In genomic region chr17:66171172-66171571, GRCh38 we compare ENCODE assay signal across 29 cellular contexts. TPM values are rescaled to one million over a fixed set of nuclear protein-coding genes. Genes with fewer than 3 reads are reported as not detected.
DNase-seq lines count a peak whose midpoint lies in the region; ATAC-seq, FAIRE-seq and TF ChIP-seq lines count a peak whose summit lies in the region.
"Had no signal": no experiment of that assay in that cellular context is flagged by ENCODE, and none has a peak within 500 bp of the region (broad histone marks: within the 10 kb centered on the region; RNA-seq: fewer than 3 reads in every experiment).

No MANE protein-coding gene starts in this region.

- peak; percentile 97 for FAIRE-seq in A549 (lab: Jason Lieb, UNC)
- FAIRE-seq: GM12878, GM12892, GM18507 had no signal

- TF ChIP-seq CTCF in heart right ventricle (IDR thresholded peaks at IDR 0.05): no peak
- TF ChIP-seq CTCF in A549 (IDR thresholded peaks at IDR 0.05): no peak

- DNase-seq in heart right ventricle (no peak), Right ventricle myocardium superior (no peak), A549 (ENCODE audit: low read depth in 1 of 2, low spot score in 1 of 2) (no peak), HEK293T (ENCODE audit: extremely low spot score) (no peak), NCI-H2107 treated with DMSO at 0.1 percent for 48 hours (lab: John Stamatoyannopoulos, UW; ENCODE audit: unreplicated experiment) (no peak)
- DNase-seq: ACHN; BE2C; C1 segment of cervical spinal cord; CD4-positive, alpha-beta memory T cell; CD4-positive, CD25-positive, alpha-beta regulatory T cell; CD8-positive, alpha-beta memory T cell; COR-L47; DMS 273 treated with DMSO at 0.1 percent for 48 hours; DMS153; DMS53; DMS79; DND-41; EL; GDM1 had no signal

- TF ChIP-seq POLR2A in A549 (IDR thresholded peaks at IDR 0.05; ENCODE audit: low read length): no peak

- peaks cover 0 to 57% (median 3%) of the 10 kb centered on the region in 9 donors for H3K36me3 ChIP-seq in heart right ventricle
- H3K36me3 ChIP-seq: BE2C, BLaER1 had no signal

- TF ChIP-seq RAD21 in A549 (conservative IDR thresholded peaks at IDR 0.05 in 1 of 2, IDR thresholded peaks at IDR 0.05 in 1 of 2): no peak

- no peak overlapping the region for H3K4me2 ChIP-seq in A549
- H3K4me2 ChIP-seq: BLaER1 had no signal

- H3K4me1 ChIP-seq in heart right ventricle (peaks cover 0 to 23% (median 7%) of the 10 kb centered on the region in 9 donors), A549 (no peaks in the 10 kb centered on the region)
- H3K4me1 ChIP-seq: BE2C, BLaER1 had no signal

- no peaks in the 10 kb centered on the region for H3K9me3 ChIP-seq in heart right ventricle
- no peaks in the 10 kb centered on the region for H3K9me3 ChIP-seq in A549
- H3K9me3 ChIP-seq: BE2C, BLaER1 had no signal

- POLR2A ChIA-PET in A549 (lab: Yijun Ruan, JAX): no interaction called here
- POLR2A ChIA-PET in HEK293T (lab: Yijun Ruan, JAX): no interaction called here

- H3K4me3 ChIP-seq in heart right ventricle (no peak overlapping the region), A549 (no peak overlapping the region)
- H3K4me3 ChIP-seq: BLaER1, GM12878 had no signal

- CTCF ChIA-PET in A549 (lab: Yijun Ruan, JAX) (interaction anchor here (0.7 to 3.4 kb wide), 2 partner anchors 13 to 877 kb away, joined by 4 to 24 read pairs; no protein-coding TSS in a partner anchor), HEK293T (lab: Yijun Ruan, JAX) (interaction anchor here (0.6 kb wide), 1 partner anchor 29 kb away, joined by 5 read pairs; no protein-coding TSS in a partner anchor)

- ATAC-seq in heart right ventricle (no peak), Right ventricle myocardium superior (ENCODE audit: poor library complexity) (no peak), A549 (no peak)
- ATAC-seq: GM12878 had no signal

- peak overlapping the region in 6 of 10 donors; percentile 1 to 72 (median 32) for H3K27ac ChIP-seq in heart right ventricle
- no peak overlapping the region for H3K27ac ChIP-seq in A549
- H3K27ac ChIP-seq: 22Rv1, BLaER1 had no signal

- H3K27me3 ChIP-seq in heart right ventricle: no peaks in the 10 kb centered on the region
- H3K27me3 ChIP-seq: BE2C, BLaER1 had no signal

- no peak for TF ChIP-seq EP300 in A549 (IDR thresholded peaks at IDR 0.05)

- intact Hi-C loops in heart right ventricle (cut with DNase I): no loop called here
- intact Hi-C loops in Right ventricle myocardium superior (cut with DNase I): loop anchor here (10.0 kb wide), 1 partner anchor 606 kb away; the partner anchor contains the start of gene AXIN2

TF ChIP-seq in A549, 52 proteins besides CTCF, POLR2A, EP300 and RAD21:
- TF ChIP-seq JUNB (IDR thresholded peaks at IDR 0.05): no peak
- TF ChIP-seq ZC3H11A (IDR thresholded peaks at IDR 0.05): no peak

TF ChIP-seq in HEK293T, 16 proteins besides CTCF, POLR2A, EP300 and RAD21:
- TF ChIP-seq PKNOX1 (IDR thresholded peaks at IDR 0.05): peak; percentile 75
- no peak for TF ChIP-seq FOXK2 (IDR thresholded peaks at IDR 0.05)
- TF ChIP-seq L3MBTL2 (conservative IDR thresholded peaks at IDR 0.05): no peak

RNA-seq across cellular contexts. Expression of gene CEP112, which starts 20.8 kb away (rescaled TPM):
- 10 to 100 TPM; 14.6 to 28.5 (median 16.3) TPM for total RNA-seq in heart right ventricle
- polyA plus RNA-seq in heart right ventricle: 10 to 100 TPM in 1 of 2 donors, 1 to 10 TPM in 1; 6.7 to 30.0 TPM
- 20.7 TPM for total RNA-seq in Right ventricle myocardium superior
- 15.2 and 17.9 TPM in 2 replicates for polyA plus RNA-seq in A549 (2011; rRNA removed)
- polyA plus RNA-seq in A549 (2012; cell fraction: cytosol; rRNA removed): 4.5 and 4.7 TPM in 2 replicates
- 1.0 and 1.4 TPM in 2 replicates for polyA plus RNA-seq in A549 (2012; cell fraction: nucleus; rRNA removed)
- polyA plus RNA-seq in A549 (2017; fragmentation: RNase III; extraction: RNeasy Plus Mini Kit Qiagen cat#74134 plus additional on column Dnase treatment): 9.1 to 10.7 TPM (median 9.6 TPM) in 3 replicates
- 12.0 and 12.1 TPM in 2 replicates for polyA minus RNA-seq in A549 (2011; rRNA and poly(A)+ RNA removed)

RNA-seq across cellular contexts. Expression of gene APOH, which starts 58.0 kb away (rescaled TPM):
- total RNA-seq in heart right ventricle (under 1 TPM in 1 of 10 donors, not detected in 9; 0.57 TPM), Right ventricle myocardium superior (0.32 TPM)
- polyA plus RNA-seq in heart right ventricle (not detected), A549 (2011; rRNA removed) (26.1 and 39.6 TPM in 2 replicates), A549 (2017; fragmentation: RNase III; extraction: RNeasy Plus Mini Kit Qiagen cat#74134 plus additional on column Dnase treatment) (5.7 to 6.9 TPM (median 6.9 TPM) in 3 replicates)
- 2.7 and 3.2 TPM in 2 replicates for polyA plus RNA-seq in A549 (2012; cell fraction: cytosol; rRNA removed)
- polyA plus RNA-seq in A549 (2012; cell fraction: nucleus; rRNA removed): 2.4 and 3.0 TPM in 2 replicates
- 7.3 and 11.0 TPM in 2 replicates for polyA minus RNA-seq in A549 (2011; rRNA and poly(A)+ RNA removed)
- total RNA-seq: A172; CD4-positive, alpha-beta memory T cell; CD4-positive, CD25-positive, alpha-beta regulatory T cell; CD8-positive, alpha-beta memory T cell; Daoy; G401 had no signal
- polyA plus RNA-seq: AG04450; CD14-positive monocyte; CD4-positive, CD25-positive, alpha-beta regulatory T cell; CD8-positive, alpha-beta memory T cell; GM12878 had no signal

Comparison
In these comparisons a context has a peak if more than half of its experiments do, and no peak if none do; other contexts are left out.
1. H3K27ac ChIP-seq: peak in heart right ventricle (6 of 10); none in A549 (0 of 2).